ENCODE assay signal across 11 cellular contexts in genomic region chr19:13215572-13216380, GRCh38.
A peak's percentile ranks its signal among the peaks of the same experiment; 100 is the strongest.
DNase-seq lines count a peak whose midpoint lies in the region; ATAC-seq and TF ChIP-seq lines count a peak whose summit lies in the region.
"Had no signal": no experiment of that assay in that cellular context is flagged by ENCODE, and none has a peak within 500 bp of the region (broad histone marks: within the 10 kb centered on the region; RNA-seq: fewer than 3 reads in every experiment).

No MANE protein-coding gene starts in this region.

- no peaks in the 10 kb centered on the region for H3K9me3 ChIP-seq in RWPE2 (ENCODE audit: severe bottlenecking)
- H3K9me3 ChIP-seq: A549, body of pancreas had no signal

- peak; percentile 50 for DNase-seq in activated CD4-positive, alpha-beta T cell treated with anti-CD3 and anti-CD28 coated beads for 36 hours
- DNase-seq in activated CD4-positive, alpha-beta T cell treated with anti-CD3 and anti-CD28 coated beads for 1 hour, result no peak
- DNase-seq in RWPE2 (ENCODE audit: low spot score) (no peak), NCI-H510A (lab: John Stamatoyannopoulos, UW) (no peak), HuH-7.5 (ENCODE audit: low spot score) (no peak)
- DNase-seq in stimulated activated CD8-positive, alpha-beta memory T cell treated with anti-CD3 and anti-CD28 coated beads, Interleukin-12 subunit alpha, Interleukin-12 subunit beta, amount 100 ng/mL, for 4 hours (ENCODE audit: low read depth), result peak; percentile 21
- DNase-seq: body of pancreas, NCI-H345 had no signal

- intact Hi-C loops in activated CD4-positive, alpha-beta T cell treated with anti-CD3 and anti-CD28 coated beads for 36 hours (cut with DNase I, micrococcal nuclease), result no loop called here

- peak overlapping the region; percentile 35 for H3K27ac ChIP-seq in RWPE2 (ENCODE audit: poor library complexity, severe bottlenecking)
- H3K27ac ChIP-seq: body of pancreas had no signal

- H3K36me3 Mint-ChIP-seq in activated CD4-positive, alpha-beta T cell treated with anti-CD3 and anti-CD28 coated beads for 36 hours (ENCODE audit: low read depth), result no peaks in the 10 kb centered on the region
- no peaks in the 10 kb centered on the region for H3K36me3 Mint-ChIP-seq in activated naive CD8-positive, alpha-beta T cell

- H3K4me1 Mint-ChIP-seq in activated CD4-positive, alpha-beta T cell treated with anti-CD3 and anti-CD28 coated beads for 36 hours, result peaks cover 16% of the 10 kb centered on the region
- H3K4me1 Mint-ChIP-seq in activated naive CD8-positive, alpha-beta T cell (ENCODE audit: low read depth), result peaks cover 24% of the 10 kb centered on the region

- peak overlapping the region; percentile 72 for H3K27ac Mint-ChIP-seq in activated CD4-positive, alpha-beta T cell treated with anti-CD3 and anti-CD28 coated beads for 36 hours
- peak overlapping the region; percentile 75 for H3K27ac Mint-ChIP-seq in activated naive CD8-positive, alpha-beta T cell

- POLR2A ChIA-PET in activated CD4-positive, alpha-beta T cell treated with anti-CD3 and anti-CD28 coated beads for 36 hours (lab: Charles Lee), result interaction anchor here (0.6 to 0.7 kb wide), 2 partner anchors 18 to 602 kb away, joined by 3 to 4 read pairs; no protein-coding TSS in a partner anchor

- H3K4me3 Mint-ChIP-seq in activated CD4-positive, alpha-beta T cell treated with anti-CD3 and anti-CD28 coated beads for 36 hours, result peak overlapping the region; percentile 71
- peak overlapping the region; percentile 72 for H3K4me3 Mint-ChIP-seq in activated naive CD8-positive, alpha-beta T cell

- peaks cover 9% of the 10 kb centered on the region for H3K4me1 ChIP-seq in RWPE2 (ENCODE audit: insufficient read depth, poor library complexity, severe bottlenecking)
- H3K4me1 ChIP-seq: body of pancreas had no signal

- H3K4me3 ChIP-seq in RWPE2 (ENCODE audit: severe bottlenecking), result no peak overlapping the region
- H3K4me3 ChIP-seq: A549, body of pancreas had no signal

- TF ChIP-seq CTCF in RWPE2 (IDR thresholded peaks at IDR 0.05; ENCODE audit: poor library complexity, severe bottlenecking), result no peak

- no peaks in the 10 kb centered on the region for H3K27me3 Mint-ChIP-seq in activated CD4-positive, alpha-beta T cell treated with anti-CD3 and anti-CD28 coated beads for 36 hours
- no peaks in the 10 kb centered on the region for H3K27me3 Mint-ChIP-seq in activated naive CD8-positive, alpha-beta T cell

- CTCF ChIA-PET in activated CD4-positive, alpha-beta T cell treated with anti-CD3 and anti-CD28 coated beads for 36 hours (lab: Charles Lee), result interaction anchor here (2.1 kb wide), 1 partner anchor 20 kb away, joined by 13 read pairs; no protein-coding TSS in a partner anchor

- no peaks in the 10 kb centered on the region for H3K9me3 Mint-ChIP-seq in activated CD4-positive, alpha-beta T cell treated with anti-CD3 and anti-CD28 coated beads for 36 hours (ENCODE audit: low read depth)
- H3K9me3 Mint-ChIP-seq in activated naive CD8-positive, alpha-beta T cell (ENCODE audit: low read depth), result no peaks in the 10 kb centered on the region

- peak; percentile 76 for ATAC-seq in activated CD4-positive, alpha-beta T cell treated with anti-CD3 and anti-CD28 coated beads for 36 hours
- peak; percentile 71 for ATAC-seq in RWPE2 (ENCODE audit: low read depth)
- ATAC-seq in GM21528 (IDR thresholded peaks at IDR 0.05; ENCODE audit: low FRiP score, unreplicated experiment), result no peak
- ATAC-seq: A549, body of pancreas had no signal

- H3K27me3 ChIP-seq in RWPE2 (ENCODE audit: insufficient read depth, poor library complexity, severe bottlenecking), result no peaks in the 10 kb centered on the region
- H3K27me3 ChIP-seq: body of pancreas had no signal

- no peaks in the 10 kb centered on the region for H3K36me3 ChIP-seq in RWPE2 (ENCODE audit: low read depth)

Comparison
In these comparisons a context has a peak if more than half of its experiments do, and no peak if none do; other contexts are left out.
1. DNase-seq: peak in activated CD4-positive, alpha-beta T cell treated with anti-CD3 and anti-CD28 coated beads for 36 hours (single experiment) and stimulated activated CD8-positive, alpha-beta memory T cell treated with anti-CD3 and anti-CD28 coated beads, Interleukin-12 subunit alpha, Interleukin-12 subunit beta, amount 100 ng/mL, for 4 hours (single experiment); none in activated CD4-positive, alpha-beta T cell treated with anti-CD3 and anti-CD28 coated beads for 1 hour (single experiment), RWPE2 (single experiment), NCI-H510A (single experiment) and HuH-7.5 (single experiment).